ENCODE assay signal across 19 cellular contexts in the genomic region with DNA sequence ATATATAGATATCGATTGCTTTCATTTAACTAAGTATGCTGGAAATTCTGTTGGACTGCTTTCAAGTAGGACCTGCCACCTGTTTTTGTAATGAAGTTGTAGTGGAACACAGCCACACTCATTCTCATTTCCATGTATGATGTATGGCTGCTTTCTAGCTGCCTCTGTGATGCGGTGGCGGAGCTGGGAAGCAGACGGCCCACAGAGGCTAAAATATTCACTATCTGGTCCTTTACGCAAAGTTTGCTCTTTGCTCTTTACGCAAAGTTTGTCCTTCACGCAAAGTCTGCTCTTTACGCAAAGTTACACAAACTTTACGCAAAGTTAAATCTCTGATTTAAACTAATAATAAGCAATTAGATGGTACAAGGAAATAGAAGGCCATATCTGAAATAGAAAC.
DNase-seq lines count a peak whose midpoint lies in the region; ATAC-seq, FAIRE-seq and TF ChIP-seq lines count a peak whose summit lies in the region.
"Had no signal": no experiment of that assay in that cellular context is flagged by ENCODE, and none has a peak within 500 bp of the region (broad histone marks: within the 10 kb centered on the region; RNA-seq: fewer than 3 reads in every experiment).

No MANE protein-coding gene starts in this region.

- H4K8ac ChIP-seq in neuronal stem cell (ENCODE audit: low read depth, low read length), result no peak overlapping the region

- no peak overlapping the region for H2AFZ ChIP-seq in neuronal stem cell (ENCODE audit: low read length)

- H3K4me1 ChIP-seq in neuronal stem cell (ENCODE audit: control insufficient read depth in 2 of 2, insufficient read depth in 1 of 2, low read depth in 1 of 2, low read length in 2 of 2) (peaks cover 4 to 6% of the 10 kb centered on the region in 2 donors), upper lobe of right lung (peaks cover 16% of the 10 kb centered on the region)

- peak; percentile 71 for FAIRE-seq in H54 (lab: Jason Lieb, UNC)
- no peak for FAIRE-seq in RCC 7860 (lab: Jason Lieb, UNC)
- FAIRE-seq: A549, GM12892 had no signal

- DNase-seq in DMS 273 (lab: John Stamatoyannopoulos, UW; ENCODE audit: unreplicated experiment) (peak; percentile 14), DMS 273 treated with DMSO at 0.1 percent for 48 hours (lab: John Stamatoyannopoulos, UW) (no peak), H54 (ENCODE audit: insufficient read length, low spot score) (no peak), neuronal stem cell (ENCODE audit: low spot score) (no peak), HK-2 (ENCODE audit: unreplicated experiment) (no peak), upper lobe of right lung (no peak), RCC 7860 (ENCODE audit: low spot score) (no peak)
- DNase-seq: AML-193; CD4-positive, alpha-beta T cell; DMS53; DND-41; EL; H9 had no signal

- no peak for TF ChIP-seq POLR2A in H54 (IDR thresholded peaks at IDR 0.05; ENCODE audit: low read depth, low read length)

- H2BK5ac ChIP-seq in neuronal stem cell (ENCODE audit: low read length), result no peak overlapping the region

- no peak overlapping the region for H2BK120ac ChIP-seq in neuronal stem cell (ENCODE audit: low read depth, low read length)

- H3K23ac ChIP-seq in neuronal stem cell (ENCODE audit: low read depth, low read length, poor library complexity), result no peak overlapping the region

- H3K4me2 ChIP-seq in neuronal stem cell (ENCODE audit: insufficient read depth, low read length, poor library complexity, severe bottlenecking), result no peak overlapping the region
- H3K4me2 ChIP-seq: A549, KMS-11 had no signal

- H3K4me3 ChIP-seq in neuronal stem cell (ENCODE audit: low read length in 2 of 2) (no peak overlapping the region), upper lobe of right lung (no peak overlapping the region)
- H3K4me3 ChIP-seq: A549 had no signal

- H2AK5ac ChIP-seq in neuronal stem cell (ENCODE audit: low read depth, low read length), result no peak overlapping the region

- no CpG with 5 or more reads among the region's 9 CpGs for whole genome bisulfite sequencing in neuronal stem cell (ENCODE audit: extremely low coverage in 2 of 2, insufficient read length in 2 of 2, insufficient replicate concordance in 1 of 2), 2 donors

- H3K27ac ChIP-seq in VCaP (peak overlapping the region; percentile 14; the same call in 1 of the 2 replicates), neuronal stem cell (replicated peaks; ENCODE audit: low read length) (no peak overlapping the region), upper lobe of right lung (no peak overlapping the region)
- H3K27ac ChIP-seq: 22Rv1, A549, C4-2B, KMS-11 had no signal

- intact Hi-C loops in upper lobe of right lung (cut with DNase I), result no loop called here

- no peak for ATAC-seq in upper lobe of right lung
- ATAC-seq: A549 had no signal

- no peak for TF ChIP-seq CTCF in VCaP (conservative IDR thresholded peaks at IDR 0.05)
- TF ChIP-seq CTCF in upper lobe of right lung (IDR thresholded peaks at IDR 0.05), result no peak

- H3K4ac ChIP-seq in neuronal stem cell (ENCODE audit: low read length), result no peak overlapping the region

- peaks cover 0 to 7% of the 10 kb centered on the region in 2 donors for H3K9me3 ChIP-seq in neuronal stem cell (replicated peaks in 1 of 2; ENCODE audit: control insufficient read depth in 2 of 2, insufficient read depth in 1 of 2, low read depth in 1 of 2, low read length in 2 of 2)
- H3K9me3 ChIP-seq in upper lobe of right lung, result no peaks in the 10 kb centered on the region
- H3K9me3 ChIP-seq: A549 had no signal

- no peak overlapping the region for H3K14ac ChIP-seq in neuronal stem cell (ENCODE audit: low read length)

- no peak overlapping the region for H2BK12ac ChIP-seq in neuronal stem cell (ENCODE audit: low read length)

- no peak overlapping the region for H4K91ac ChIP-seq in neuronal stem cell (ENCODE audit: low read depth, low read length, poor library complexity)

- H3K27me3 ChIP-seq in neuronal stem cell (ENCODE audit: control insufficient read depth in 3 of 3, insufficient read depth in 3 of 3, low read depth in 1 of 3, low read length in 3 of 3) (no peaks in the 10 kb centered on the region), upper lobe of right lung (no peaks in the 10 kb centered on the region)

- H3K36me3 ChIP-seq in neuronal stem cell (replicated peaks in 1 of 2; ENCODE audit: control insufficient read depth in 2 of 2, insufficient read depth in 2 of 2, low read length in 2 of 2) (no peaks in the 10 kb centered on the region), upper lobe of right lung (no peaks in the 10 kb centered on the region)

- H3K18ac ChIP-seq in neuronal stem cell (ENCODE audit: low read length), result no peak overlapping the region

- peak overlapping the region; percentile 4 for H3K9ac ChIP-seq in neuronal stem cell (ENCODE audit: low read depth, low read length, poor library complexity)
- H3K9ac ChIP-seq: KMS-11 had no signal

- peaks cover 2% of the 10 kb centered on the region for H3K79me1 ChIP-seq in neuronal stem cell (ENCODE audit: low read depth, low read length)

- no peak overlapping the region for H2BK15ac ChIP-seq in neuronal stem cell (ENCODE audit: low read length)
